8 cellular contexts compared by ENCODE assay signal in genomic region chr6:79777713-79778579, GRCh38.
A peak's percentile ranks its signal among the peaks of the same experiment; 100 is the strongest.
DNase-seq lines count a peak whose midpoint lies in the region; ATAC-seq, FAIRE-seq and TF ChIP-seq lines count a peak whose summit lies in the region.

No MANE protein-coding gene starts in this region.

- peak; percentile 95 for ATAC-seq in GM21381 (IDR thresholded peaks at IDR 0.05; ENCODE audit: unreplicated experiment)
- peak; percentile 81 for ATAC-seq in gastroesophageal sphincter

- 11 to 34% methylated on average over 6 to 25 of the region's 34 CpGs for WGBS in gastroesophageal sphincter (ENCODE audit: low coverage in 1 of 2), 2 donors

- peaks cover 0 to 8% (median 0%) of the 10 kb centered on the region in 3 donors for H3K4me1 ChIP-seq in gastroesophageal sphincter

- no peak for TF ChIP-seq EP300 in gastroesophageal sphincter (IDR thresholded peaks at IDR 0.05)

- H3K9me3 ChIP-seq in gastroesophageal sphincter: no peaks in the 10 kb centered on the region

- H3K27ac ChIP-seq in gastroesophageal sphincter: no peak overlapping the region

- DNase-seq in D721Med (ENCODE audit: insufficient read length, low spot score) (peak; percentile 64), HS-5 (ENCODE audit: low read depth) (peak; percentile 28), SHP77 (lab: John Stamatoyannopoulos, UW) (peak; percentile 67 to 77), activated gamma-delta T cell treated with Interleukin-2 at 50 U/mL for 16 hours (peak; percentile 72), non-pigmented ciliary epithelial cell (ENCODE audit: low read depth) (peak; percentile 18), stromal cell of bone marrow (ENCODE audit: low read depth) (peak; percentile 44)

- no peak for TF ChIP-seq POLR2A in gastroesophageal sphincter (IDR thresholded peaks at IDR 0.05)

- H3K36me3 ChIP-seq in gastroesophageal sphincter: no peaks in the 10 kb centered on the region

- TF ChIP-seq CTCF in D721Med (IDR thresholded peaks at IDR 0.05; ENCODE audit: insufficient read depth, missing control alignments): peak; percentile 85
- TF ChIP-seq CTCF in gastroesophageal sphincter (IDR thresholded peaks at IDR 0.05): peak; percentile 79 to 98 (median 94)

- no peak for FAIRE-seq in D721Med (lab: Jason Lieb, UNC)

- peak overlapping the region; percentile 26 to 31 for H3K4me3 ChIP-seq in gastroesophageal sphincter

- H3K27me3 ChIP-seq in gastroesophageal sphincter: no peaks in the 10 kb centered on the region

Comparison
In these comparisons a context has a peak if more than half of its experiments do, and no peak if none do; other contexts are left out.
1. DNase-seq: peak in every context shown above with its lines; median percentile 72 in SHP77; 72 in activated gamma-delta T cell treated with Interleukin-2 at 50 U/mL for 16 hours; 64 in D721Med; 44 in stromal cell of bone marrow; 28 in HS-5; 18 in non-pigmented ciliary epithelial cell.